In the genomic region with DNA sequence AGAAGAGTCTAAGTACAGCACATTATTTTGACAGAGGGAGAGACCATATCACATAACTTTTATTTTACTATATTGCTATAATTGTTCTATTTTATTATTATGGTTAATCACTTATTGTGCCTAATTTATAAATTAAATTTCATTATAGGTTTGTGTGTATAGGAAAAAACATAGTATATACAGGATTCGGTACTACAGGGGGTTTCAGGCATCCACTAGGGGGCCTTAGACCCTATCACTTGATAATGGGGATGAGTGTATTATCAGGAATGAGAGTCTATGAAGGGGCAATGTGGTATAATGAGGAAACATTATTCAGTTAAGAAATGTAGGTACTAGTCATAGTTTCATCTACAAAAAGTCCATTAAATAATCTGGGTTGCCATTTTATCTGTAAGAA, we compare ENCODE assay signal across 9 cellular contexts.
DNase-seq lines count a peak whose midpoint lies in the region; ATAC-seq, FAIRE-seq and TF ChIP-seq lines count a peak whose summit lies in the region.
"Had no signal": no experiment of that assay in that cellular context is flagged by ENCODE, and none has a peak within 500 bp of the region (broad histone marks: within the 10 kb centered on the region; RNA-seq: fewer than 3 reads in every experiment).

No MANE protein-coding gene starts in this region.

- H2AFZ ChIP-seq in DND-41 (ENCODE audit: low read depth, low read length) = no peak overlapping the region

- DNase-seq in DND-41 = no peak
- DNase-seq in HCEC 1CT = peak; percentile 40
- DNase-seq in RCC 7860 (ENCODE audit: low spot score) = peak; percentile 9
- no peak for DNase-seq in kidney
- DNase-seq in NOMO-1 treated with DMSO at 0.1 percent for 48 hours (lab: John Stamatoyannopoulos, UW; ENCODE audit: unreplicated experiment) = no peak
- DNase-seq in tibial artery = no peak
- no peak for DNase-seq in COR-L47 (lab: John Stamatoyannopoulos, UW)
- DNase-seq: activated CD4-positive, alpha-beta T cell treated with anti-CD3 and anti-CD28 coated beads, Interleukin-2, amount 10 ng/mL, durations not matched to agents 24 days and 14 days had no signal

- FAIRE-seq in RCC 7860 (lab: Jason Lieb, UNC) (no peak), kidney (lab: Jason Lieb, UNC) (no peak)

- H3K79me2 ChIP-seq in DND-41 (ENCODE audit: insufficient read depth, low read length) = no peaks in the 10 kb centered on the region

- H3K4me1 ChIP-seq in DND-41 (ENCODE audit: insufficient read depth, low read length) (no peaks in the 10 kb centered on the region), kidney (ENCODE audit: control insufficient read depth in 1 of 2, insufficient read depth in 1 of 2, low read depth in 1 of 2, low read length in 2 of 2) (no peaks in the 10 kb centered on the region), tibial artery (no peaks in the 10 kb centered on the region)

- H3K27ac ChIP-seq in DND-41 (ENCODE audit: low read length) (no peak overlapping the region), kidney (ENCODE audit: low read depth in 2 of 2, low read length in 2 of 2) (no peak overlapping the region), tibial artery (no peak overlapping the region)

- no peaks in the 10 kb centered on the region for H4K20me1 ChIP-seq in DND-41 (ENCODE audit: insufficient read depth, low read length)

- no peaks in the 10 kb centered on the region for H3K9me3 ChIP-seq in DND-41 (ENCODE audit: insufficient read depth, low read length, severe bottlenecking)
- H3K9me3 ChIP-seq in kidney (ENCODE audit: control insufficient read depth in 1 of 2, low read length in 2 of 2) = no peaks in the 10 kb centered on the region
- no peaks in the 10 kb centered on the region for H3K9me3 ChIP-seq in tibial artery

- no peaks in the 10 kb centered on the region for H3K27me3 ChIP-seq in DND-41 (ENCODE audit: insufficient read depth, low read length, poor library complexity)
- no peaks in the 10 kb centered on the region for H3K27me3 ChIP-seq in tibial artery

- ATAC-seq in DND-41 (ENCODE audit: insufficient read depth, low read depth) = no peak
- no peak for ATAC-seq in HG02840 (IDR thresholded peaks at IDR 0.05; ENCODE audit: low FRiP score, unreplicated experiment)

- peak; percentile 57 for TF ChIP-seq CTCF in DND-41 (IDR thresholded peaks at IDR 0.05; ENCODE audit: borderline replicate concordance, extremely low read depth, low read length, poor library complexity, severe bottlenecking)
- TF ChIP-seq CTCF in kidney (IDR thresholded peaks at IDR 0.05; ENCODE audit: borderline replicate concordance, extremely low read depth, insufficient read depth) = peak; percentile 27
- TF ChIP-seq CTCF in tibial artery (IDR thresholded peaks at IDR 0.05) = no peak

- H3K9ac ChIP-seq in DND-41 (ENCODE audit: low read depth, low read length) (no peak overlapping the region), kidney (ENCODE audit: low read length in 2 of 2) (no peak overlapping the region)

- intact Hi-C loops in kidney (cut with DNase I) (no loop called here), tibial artery (cut with DNase I; ENCODE audit: low total_unique reads) (no loop called here)

- H3K36me3 ChIP-seq in DND-41 (ENCODE audit: insufficient read depth, low read length) (no peaks in the 10 kb centered on the region), kidney (ENCODE audit: control insufficient read depth in 1 of 2, insufficient read depth in 2 of 2, low read length in 2 of 2) (no peaks in the 10 kb centered on the region), tibial artery (no peaks in the 10 kb centered on the region)

- no peak overlapping the region for H3K4me3 ChIP-seq in DND-41 (ENCODE audit: low read depth in 1 of 2, low read length in 2 of 2)
- no peak overlapping the region for H3K4me3 ChIP-seq in kidney (ENCODE audit: low read length in 2 of 2)
- no peak overlapping the region for H3K4me3 ChIP-seq in tibial artery

- no peak overlapping the region for H3K4me2 ChIP-seq in DND-41 (ENCODE audit: insufficient read depth, low read length)

Comparison
In these comparisons a context has a peak if more than half of its experiments do, and no peak if none do; other contexts are left out.
1. DNase-seq: peak in HCEC 1CT (single experiment) and RCC 7860 (single experiment); none in DND-41 (single experiment), kidney (single experiment), NOMO-1 treated with DMSO at 0.1 percent for 48 hours (single experiment), tibial artery (0 of 2) and COR-L47 (single experiment).
2. CTCF ChIP-seq: peak in DND-41 (single experiment) and kidney (single experiment); none in tibial artery (0 of 2).